In genomic region chr15:85475317-85475701, GRCh38 we compare ENCODE assay signal across 9 cellular contexts.
DNase-seq lines count a peak whose midpoint lies in the region; ATAC-seq and TF ChIP-seq lines count a peak whose summit lies in the region.
"Had no signal": no experiment of that assay in that cellular context is flagged by ENCODE, and none has a peak within 500 bp of the region (broad histone marks: within the 10 kb centered on the region; RNA-seq: fewer than 3 reads in every experiment).

No MANE protein-coding gene starts in this region.

- POLR2A ChIA-PET in T-cell (lab: Charles Lee), result no interaction called here
- POLR2A ChIA-PET in HEK293T (lab: Yijun Ruan, JAX), result interaction anchor here (0.9 kb wide), 1 partner anchor 23 kb away, joined by 3 read pairs; no protein-coding TSS in a partner anchor

- peak; percentile 43 for DNase-seq in AG10803 (ENCODE audit: low read depth)
- no peak for DNase-seq in T-cell
- DNase-seq in activated naive CD4-positive, alpha-beta T cell treated with anti-CD3 and anti-CD28 coated beads, Interleukin-2, amount 50 U/mL, for 16 hours, result no peak
- DNase-seq in HEK293T (ENCODE audit: extremely low spot score), result no peak
- no peak for DNase-seq in activated naive CD4-positive, alpha-beta T cell treated with anti-CD3 and anti-CD28 coated beads, Interleukin-2, amount 10 ng/mL, durations not matched to agents 7 days and 5 days
- DNase-seq: erythroblast had no signal

- CTCF ChIA-PET in T-cell (lab: Charles Lee) (interaction anchor here (0.6 to 1.6 kb wide), 3 partner anchors 14 to 92 kb away, joined by 3 to 5 read pairs (median 3); no protein-coding TSS in a partner anchor), HEK293T (lab: Yijun Ruan, JAX) (interaction anchor here (0.6 kb wide), 1 partner anchor 161 kb away, joined by 3 read pairs; no protein-coding TSS in a partner anchor)
- CTCF ChIA-PET in activated naive CD4-positive, alpha-beta T cell treated with anti-CD3 and anti-CD28 coated beads, Interleukin-2, amount 10 ng/mL, durations not matched to agents 7 days and 5 days (lab: Charles Lee), result interaction anchor here (1.2 to 1.4 kb wide), 2 partner anchors 10 to 61 kb away, joined by 3 to 6 read pairs; no protein-coding TSS in a partner anchor

- no peaks in the 10 kb centered on the region for H3K27me3 Mint-ChIP-seq in T-cell
- H3K27me3 Mint-ChIP-seq in activated naive CD4-positive, alpha-beta T cell treated with anti-CD3 and anti-CD28 coated beads, Interleukin-2, amount 10 ng/mL, durations not matched to agents 7 days and 5 days, result no peaks in the 10 kb centered on the region

- peak overlapping the region in 1 of 3 donors; percentile 10 for H3K4me3 Mint-ChIP-seq in T-cell
- H3K4me3 Mint-ChIP-seq in activated naive CD4-positive, alpha-beta T cell treated with anti-CD3 and anti-CD28 coated beads, Interleukin-2, amount 10 ng/mL, durations not matched to agents 7 days and 5 days, result no peak overlapping the region

- no peaks in the 10 kb centered on the region for H3K9me3 Mint-ChIP-seq in T-cell
- H3K9me3 Mint-ChIP-seq in activated naive CD4-positive, alpha-beta T cell treated with anti-CD3 and anti-CD28 coated beads, Interleukin-2, amount 10 ng/mL, durations not matched to agents 7 days and 5 days, result no peaks in the 10 kb centered on the region

- H3K4me1 Mint-ChIP-seq in T-cell, result peaks cover 89 to 94% (median 92%) of the 10 kb centered on the region in 3 donors
- H3K4me1 Mint-ChIP-seq in activated naive CD4-positive, alpha-beta T cell treated with anti-CD3 and anti-CD28 coated beads, Interleukin-2, amount 10 ng/mL, durations not matched to agents 7 days and 5 days, result peaks cover 30% of the 10 kb centered on the region

- peak; percentile 77 for ATAC-seq in GM19395 (IDR thresholded peaks at IDR 0.05; ENCODE audit: unreplicated experiment)
- peak; percentile 59 for ATAC-seq in HG03175 (IDR thresholded peaks at IDR 0.05; ENCODE audit: unreplicated experiment)
- peak in 3 of 4 experiments; percentile 19 to 56 (median 24) for ATAC-seq in T-cell (replicated peaks in 1 of 4)
- ATAC-seq in HG02970 (IDR thresholded peaks at IDR 0.05; ENCODE audit: low FRiP score, unreplicated experiment), result no peak

- peak overlapping the region in 1 of 2 donors; percentile 75 for H3K27ac Mint-ChIP-seq in T-cell
- no peak overlapping the region for H3K27ac Mint-ChIP-seq in activated naive CD4-positive, alpha-beta T cell treated with anti-CD3 and anti-CD28 coated beads, Interleukin-2, amount 10 ng/mL, durations not matched to agents 7 days and 5 days

- TF ChIP-seq CTCF in AG10803 (conservative IDR thresholded peaks at IDR 0.05; ENCODE audit: low read length), result no peak

- no peak overlapping the region for H3K4me3 ChIP-seq in AG10803 (ENCODE audit: low read length)

- no peaks in the 10 kb centered on the region for H3K36me3 Mint-ChIP-seq in T-cell
- H3K36me3 Mint-ChIP-seq in activated naive CD4-positive, alpha-beta T cell treated with anti-CD3 and anti-CD28 coated beads, Interleukin-2, amount 10 ng/mL, durations not matched to agents 7 days and 5 days, result no peaks in the 10 kb centered on the region

TF ChIP-seq in HEK293T, 16 proteins besides CTCF, POLR2A, EP300 and RAD21:
- TF ChIP-seq ARNT (IDR thresholded peaks at IDR 0.05) (no peak), SP1 (IDR thresholded peaks at IDR 0.05) (no peak), FOXM1 (IDR thresholded peaks at IDR 0.05; ENCODE audit: borderline replicate concordance) (no peak), L3MBTL2 (conservative IDR thresholded peaks at IDR 0.05) (no peak), FOXA1 (IDR thresholded peaks at IDR 0.05) (no peak), ZNF384 (IDR thresholded peaks at IDR 0.05) (no peak), TARDBP (IDR thresholded peaks at IDR 0.05) (no peak), FOXK2 (IDR thresholded peaks at IDR 0.05) (no peak), HDGF (IDR thresholded peaks at IDR 0.05; ENCODE audit: borderline replicate concordance) (no peak), PKNOX1 (IDR thresholded peaks at IDR 0.05) (no peak), LEF1 (IDR thresholded peaks at IDR 0.05; ENCODE audit: borderline replicate concordance) (no peak), NFRKB (IDR thresholded peaks at IDR 0.05) (no peak), SUZ12 (IDR thresholded peaks at IDR 0.05) (no peak), ELF4 (IDR thresholded peaks at IDR 0.05) (no peak), BHLHE40 (IDR thresholded peaks at IDR 0.05; ENCODE audit: borderline replicate concordance) (no peak), CTBP1 (IDR thresholded peaks at IDR 0.05; ENCODE audit: borderline replicate concordance) (no peak)
